ENCODE assay signal across 8 cellular contexts in genomic region chr14:94136575-94137331, GRCh38. TPM values are rescaled to one million over a fixed set of nuclear protein-coding genes. Genes with fewer than 3 reads are reported as not detected.
DNase-seq lines count a peak whose midpoint lies in the region; ATAC-seq and TF ChIP-seq lines count a peak whose summit lies in the region.

No MANE protein-coding gene starts in this region.

- no peaks in the 10 kb centered on the region for H3K79me2 ChIP-seq in osteoblast (ENCODE audit: insufficient read depth, low read length)

- H3K4me2 ChIP-seq in osteoblast (ENCODE audit: insufficient read depth, low read length), result peak overlapping the region; percentile 49

- H3K27me3 Mint-ChIP-seq in activated T-helper 17 cell treated with anti-CD3 and anti-CD28 coated beads, Interleukin-2, amount 50 U/mL, for 72 hours, result peaks cover 3% of the 10 kb centered on the region

- H3K4me1 Mint-ChIP-seq in activated T-helper 17 cell treated with anti-CD3 and anti-CD28 coated beads, Interleukin-2, amount 50 U/mL, for 72 hours, result no peaks in the 10 kb centered on the region

- H3K36me3 ChIP-seq in RWPE2 (ENCODE audit: low read depth) (no peaks in the 10 kb centered on the region), osteoblast (ENCODE audit: insufficient read depth, low read length) (no peaks in the 10 kb centered on the region), thyroid gland (no peaks in the 10 kb centered on the region)

- no peaks in the 10 kb centered on the region for H3K36me3 Mint-ChIP-seq in activated T-helper 17 cell treated with anti-CD3 and anti-CD28 coated beads, Interleukin-2, amount 50 U/mL, for 72 hours (ENCODE audit: low read depth)

- ATAC-seq in GM21423 (IDR thresholded peaks at IDR 0.05; ENCODE audit: unreplicated experiment) (peak; percentile 67), RWPE2 (ENCODE audit: low read depth) (peak; percentile 91), foreskin keratinocyte (peak; percentile 92)
- ATAC-seq in activated T-helper 17 cell treated with anti-CD3 and anti-CD28 coated beads, Interleukin-2, amount 50 U/mL, for 72 hours (replicated peaks), result peak; percentile 96

- TF ChIP-seq POLR2A in thyroid gland (IDR thresholded peaks at IDR 0.05), result no peak

- H3K4me3 ChIP-seq in RWPE2 (ENCODE audit: severe bottlenecking) (no peak overlapping the region), osteoblast (ENCODE audit: insufficient read depth, low read length) (no peak overlapping the region), thyroid gland (replicated peaks in 1 of 3) (no peak overlapping the region)

- H3K9me3 Mint-ChIP-seq in activated T-helper 17 cell treated with anti-CD3 and anti-CD28 coated beads, Interleukin-2, amount 50 U/mL, for 72 hours, result no peaks in the 10 kb centered on the region

- peak overlapping the region; percentile 85 for H2AFZ ChIP-seq in osteoblast (ENCODE audit: low read length)

- 33 to 50% methylated on average over 12 to 17 of the region's 18 CpGs for WGBS in thyroid gland, 2 donors

- no peaks in the 10 kb centered on the region for H3K4me1 ChIP-seq in RWPE2 (ENCODE audit: insufficient read depth, poor library complexity, severe bottlenecking)
- H3K4me1 ChIP-seq in foreskin keratinocyte, result no peaks in the 10 kb centered on the region
- peaks cover 2% of the 10 kb centered on the region for H3K4me1 ChIP-seq in osteoblast (ENCODE audit: insufficient read depth, low read length)
- no peaks in the 10 kb centered on the region for H3K4me1 ChIP-seq in thyroid gland

- H3K27me3 ChIP-seq in RWPE2 (ENCODE audit: insufficient read depth, poor library complexity, severe bottlenecking), result no peaks in the 10 kb centered on the region
- H3K27me3 ChIP-seq in foreskin keratinocyte, result no peaks in the 10 kb centered on the region
- peaks cover 7% of the 10 kb centered on the region for H3K27me3 ChIP-seq in osteoblast (ENCODE audit: insufficient read depth, low read length)
- H3K27me3 ChIP-seq in thyroid gland, result no peaks in the 10 kb centered on the region

- DNase-seq in DMS 273 treated with DMSO at 0.1 percent for 48 hours (lab: John Stamatoyannopoulos, UW), result peak; percentile 39
- DNase-seq in LHCN-M2 (ENCODE audit: low read depth), result peak; percentile 69
- DNase-seq in RWPE2 (ENCODE audit: low spot score), result peak; percentile 86
- peak; percentile 31 to 59 for DNase-seq in foreskin keratinocyte
- DNase-seq in osteoblast (ENCODE audit: insufficient read length, low spot score, missing footprints), result peak; percentile 88
- peak; percentile 86 to 88 for DNase-seq in thyroid gland

- H3K27ac ChIP-seq in RWPE2 (ENCODE audit: poor library complexity, severe bottlenecking) (no peak overlapping the region), foreskin keratinocyte (no peak overlapping the region), osteoblast (ENCODE audit: low read depth, low read length) (no peak overlapping the region), thyroid gland (no peak overlapping the region)

- no peaks in the 10 kb centered on the region for H4K20me1 ChIP-seq in osteoblast (ENCODE audit: insufficient read depth, low read length)

- no peak overlapping the region for H3K27ac Mint-ChIP-seq in activated T-helper 17 cell treated with anti-CD3 and anti-CD28 coated beads, Interleukin-2, amount 50 U/mL, for 72 hours

- no peak overlapping the region for H3K4me3 Mint-ChIP-seq in activated T-helper 17 cell treated with anti-CD3 and anti-CD28 coated beads, Interleukin-2, amount 50 U/mL, for 72 hours

- intact Hi-C loops in thyroid gland (cut with DNase I), result loop anchor here (5.0 to 10.0 kb wide), 2 partner anchors 99 to 202 kb away; no protein-coding TSS in a partner anchor

- TF ChIP-seq CTCF in RWPE2 (IDR thresholded peaks at IDR 0.05; ENCODE audit: poor library complexity, severe bottlenecking) (peak; percentile 99), foreskin keratinocyte (conservative IDR thresholded peaks at IDR 0.05) (peak; percentile 96), osteoblast (IDR thresholded peaks at IDR 0.05; ENCODE audit: extremely low read depth, low read depth, low read length) (peak; percentile 98), thyroid gland (IDR thresholded peaks at IDR 0.05) (peak; percentile 85 to 97 (median 92))

- H3K9me3 ChIP-seq in RWPE2 (ENCODE audit: severe bottlenecking) (no peaks in the 10 kb centered on the region), osteoblast (ENCODE audit: low read depth, low read length) (no peaks in the 10 kb centered on the region), thyroid gland (no peaks in the 10 kb centered on the region)

RNA-seq across cellular contexts. Expression of gene IFI27L2, which starts 7.3 kb away (rescaled TPM):
- total RNA-seq in LHCN-M2 (2014; rRNA removed), result 63.5 and 107 TPM in 2 replicates
- polyA plus RNA-seq in LHCN-M2 (2012), result 382 TPM
- total RNA-seq in activated T-helper 17 cell treated with anti-CD3 and anti-CD28 coated beads, Interleukin-2, amount 50 U/mL, for 72 hours, result 10 to 100 TPM; 58.5 to 58.8 TPM
- 101 and 145 TPM in 2 replicates for total RNA-seq in foreskin keratinocyte
- 160 and 242 TPM in 2 replicates for polyA plus RNA-seq in foreskin keratinocyte
- 69.5 and 76.7 TPM in 2 replicates for total RNA-seq in osteoblast
- 10 to 100 TPM in 2 of 4 donors, 1 to 10 TPM in 2; 7.8 to 97.8 (median 23.1) TPM for total RNA-seq in thyroid gland

RNA-seq across cellular contexts. Expression of gene IFI27, which starts 26.2 kb away (rescaled TPM):
- 0.51 and 1.5 TPM in 2 replicates for total RNA-seq in LHCN-M2 (2014; rRNA removed)
- 0.53 TPM for polyA plus RNA-seq in LHCN-M2 (2012)
- 1 to 10 TPM; 2.1 to 3.0 TPM for total RNA-seq in activated T-helper 17 cell treated with anti-CD3 and anti-CD28 coated beads, Interleukin-2, amount 50 U/mL, for 72 hours
- total RNA-seq in foreskin keratinocyte, result 315 and 774 TPM in 2 replicates
- 486 and 1,280 TPM in 2 replicates for polyA plus RNA-seq in foreskin keratinocyte
- total RNA-seq in osteoblast, result 80.7 and 87.8 TPM in 2 replicates
- total RNA-seq in thyroid gland, result 100 to 1,000 TPM in 2 of 4 donors, 10 to 100 TPM in 2; 40.8 to 111 (median 81.3) TPM

RNA-seq across cellular contexts. Expression of gene PPP4R4, which starts 37.4 kb away (rescaled TPM):
- 0.19 and 0.40 TPM in 2 replicates for total RNA-seq in LHCN-M2 (2014; rRNA removed)
- 0.10 TPM for polyA plus RNA-seq in LHCN-M2 (2012)
- total RNA-seq in activated T-helper 17 cell treated with anti-CD3 and anti-CD28 coated beads, Interleukin-2, amount 50 U/mL, for 72 hours, result 10 to 100 TPM in 1 of 2 donors, 1 to 10 TPM in 1; 1.8 to 68.2 TPM
- 4.4 and 6.7 TPM in 2 replicates for total RNA-seq in foreskin keratinocyte
- 1.4 and 1.9 TPM in 2 replicates for polyA plus RNA-seq in foreskin keratinocyte
- under 0.01 and 0.29 TPM in 2 replicates for total RNA-seq in osteoblast
- total RNA-seq in thyroid gland, result 10 to 100 TPM in 1 of 4 donors, 1 to 10 TPM in 1, under 1 TPM in 2; 0.45 to 16.2 (median 0.92) TPM

RNA-seq across cellular contexts. Expression of gene IFI27L1, which starts 55.6 kb away (rescaled TPM):
- total RNA-seq in LHCN-M2 (2014; rRNA removed) (21.0 and 31.2 TPM in 2 replicates), foreskin keratinocyte (23.6 and 25.3 TPM in 2 replicates), osteoblast (9.8 and 11.5 TPM in 2 replicates), thyroid gland (10 to 100 TPM in 2 of 4 donors, 1 to 10 TPM in 2; 3.4 to 21.3 (median 10.2) TPM)
- 52.8 TPM for polyA plus RNA-seq in LHCN-M2 (2012)
- 10 to 100 TPM; 34.5 to 35.4 TPM for total RNA-seq in activated T-helper 17 cell treated with anti-CD3 and anti-CD28 coated beads, Interleukin-2, amount 50 U/mL, for 72 hours
- 32.3 and 38.1 TPM in 2 replicates for polyA plus RNA-seq in foreskin keratinocyte

RNA-seq across cellular contexts. Expression of gene DDX24, which starts 55.8 kb away (rescaled TPM):
- 155 and 171 TPM in 2 replicates for total RNA-seq in LHCN-M2 (2014; rRNA removed)
- 147 TPM for polyA plus RNA-seq in LHCN-M2 (2012)
- 100 to 1,000 TPM; 222 to 241 TPM for total RNA-seq in activated T-helper 17 cell treated with anti-CD3 and anti-CD28 coated beads, Interleukin-2, amount 50 U/mL, for 72 hours
- 157 and 163 TPM in 2 replicates for total RNA-seq in foreskin keratinocyte
- polyA plus RNA-seq in foreskin keratinocyte, result 96.2 and 107 TPM in 2 replicates
- total RNA-seq in osteoblast, result 112 and 134 TPM in 2 replicates
- total RNA-seq in thyroid gland, result 100 to 1,000 TPM; 139 to 209 (median 193) TPM

Comparison
In these comparisons a context has a peak if more than half of its experiments do, and no peak if none do; other contexts are left out.
1. RNA of gene IFI27, which starts 26.2 kb away (total RNA-seq): 315 to 774 TPM in foreskin keratinocyte, 40.8 to 111 TPM in thyroid gland and 80.7 to 87.8 TPM in osteoblast; 2.1 to 3.0 TPM in activated T-helper 17 cell treated with anti-CD3 and anti-CD28 coated beads, Interleukin-2, amount 50 U/mL, for 72 hours and 0.51 to 1.5 TPM in LHCN-M2; every median in the first group is over 10 times any median in the second.
2. Peak in every context shown above with its lines, with median percentiles within 50 percentile points of each other: DNase-seq, ATAC-seq and CTCF ChIP-seq.